8 cellular contexts compared by ENCODE assay signal in the genomic region with DNA sequence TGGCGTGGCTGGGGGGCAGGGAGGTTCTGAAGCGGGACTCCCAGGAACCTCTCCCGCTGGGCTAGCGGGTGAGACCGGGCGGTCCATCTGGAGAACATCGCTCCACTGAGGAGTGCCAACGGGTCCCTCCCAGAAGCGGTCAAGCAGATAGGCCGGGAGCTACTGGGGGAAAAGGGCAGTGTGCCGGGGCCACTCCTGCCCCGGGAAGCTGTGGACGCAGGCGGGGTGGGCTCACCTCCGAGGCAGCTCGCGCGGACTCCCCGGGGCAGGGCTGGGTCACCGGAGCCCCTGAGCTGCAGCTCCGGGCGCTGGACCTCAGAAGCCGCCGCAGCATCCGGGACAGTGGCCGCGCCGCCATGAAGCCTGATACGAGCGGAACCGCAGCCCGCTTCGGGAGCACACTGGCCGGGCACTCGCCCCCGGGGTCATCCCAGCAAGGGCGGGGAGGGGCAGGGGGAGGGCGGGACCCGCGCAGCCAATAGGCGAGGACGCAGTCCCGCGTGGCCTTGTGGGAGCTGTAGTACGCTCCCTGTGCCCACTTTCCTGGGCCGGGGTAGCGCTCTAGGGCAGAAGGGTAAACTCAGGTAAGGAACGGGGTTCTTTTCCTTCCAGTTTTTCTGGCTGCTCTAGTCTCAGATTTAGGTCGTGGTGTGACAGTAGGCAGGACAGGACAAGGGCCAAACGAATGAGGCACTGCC. TPM values are rescaled to one million over a fixed set of nuclear protein-coding genes. Genes with fewer than 3 reads are reported as not detected.
DNase-seq lines count a peak whose midpoint lies in the region; ATAC-seq, FAIRE-seq and TF ChIP-seq lines count a peak whose summit lies in the region.

Gene MOCS1 (minus strand): TSS at position 403 of the 698 bp plus-strand sequence. CDS start 45 bp downstream, at position 358.

- H3K27ac Mint-ChIP-seq in activated naive CD8-positive, alpha-beta T cell treated with anti-CD3 and anti-CD28 coated beads for 36 hours: no peak within 1 kb of the TSS
- peak within 1 kb of the TSS; percentile 47 for H3K27ac Mint-ChIP-seq in nephron progenitor cell

- peaks cover 16% of the 10 kb centered on the region for H3K4me1 Mint-ChIP-seq in activated naive CD8-positive, alpha-beta T cell treated with anti-CD3 and anti-CD28 coated beads for 36 hours
- H3K4me1 Mint-ChIP-seq in nephron progenitor cell: peaks cover 63% of the 10 kb centered on the region

- H3K4me3 Mint-ChIP-seq in activated naive CD8-positive, alpha-beta T cell treated with anti-CD3 and anti-CD28 coated beads for 36 hours: peak within 1 kb of the TSS; percentile 79
- H3K4me3 Mint-ChIP-seq in nephron progenitor cell: peak within 1 kb of the TSS; percentile 97

- no peak for FAIRE-seq in H54 (lab: Jason Lieb, UNC)
- FAIRE-seq in GM12891 (lab: Jason Lieb, UNC): no peak

- no peak for TF ChIP-seq CTCF in nephron progenitor cell (IDR thresholded peaks at IDR 0.05)
- no peak for TF ChIP-seq CTCF in subcutaneous adipose tissue (IDR thresholded peaks at IDR 0.05; ENCODE audit: low read depth)

- ATAC-seq in HG03280 (IDR thresholded peaks at IDR 0.05; ENCODE audit: unreplicated experiment): no peak

- peak; percentile 64 for TF ChIP-seq POLR2A in H54 (IDR thresholded peaks at IDR 0.05; ENCODE audit: low read depth, low read length)
- no peak for TF ChIP-seq POLR2A in GM12891 (IDR thresholded peaks at IDR 0.05; ENCODE audit: low read depth, low read length)

- no peaks in the 10 kb centered on the region for H3K9me3 Mint-ChIP-seq in activated naive CD8-positive, alpha-beta T cell treated with anti-CD3 and anti-CD28 coated beads for 36 hours
- H3K9me3 Mint-ChIP-seq in nephron progenitor cell: no peaks in the 10 kb centered on the region

- peak; percentile 81 for DNase-seq in H54 (ENCODE audit: insufficient read length, low spot score)
- DNase-seq in NCI-H82 treated with DMSO at 0.1 percent for 48 hours (lab: John Stamatoyannopoulos, UW; ENCODE audit: unreplicated experiment): peak; percentile 24
- peak; percentile 55 for DNase-seq in activated naive CD8-positive, alpha-beta T cell treated with anti-CD3 and anti-CD28 coated beads for 36 hours
- DNase-seq in glomerular endothelial cell (ENCODE audit: extremely low read depth, low read depth, low spot score): no peak
- DNase-seq in nephron progenitor cell: peak; percentile 84
- no peak for DNase-seq in GM12891 (ENCODE audit: insufficient read length, low spot score)

- H3K27me3 Mint-ChIP-seq in activated naive CD8-positive, alpha-beta T cell treated with anti-CD3 and anti-CD28 coated beads for 36 hours: no peaks in the 10 kb centered on the region
- H3K27me3 Mint-ChIP-seq in nephron progenitor cell (ENCODE audit: low read depth, poor library complexity): no peaks in the 10 kb centered on the region

- H3K36me3 Mint-ChIP-seq in activated naive CD8-positive, alpha-beta T cell treated with anti-CD3 and anti-CD28 coated beads for 36 hours: no peaks in the 10 kb centered on the region
- peaks cover 7% of the 10 kb centered on the region for H3K36me3 Mint-ChIP-seq in nephron progenitor cell (ENCODE audit: low read depth)

TF ChIP-seq in GM12891, 5 proteins besides CTCF, POLR2A, EP300 and RAD21:
- TF ChIP-seq POU2F2 (IDR thresholded peaks at IDR 0.05; ENCODE audit: low read depth, low read length) (no peak), POLR2AphosphoS5 (IDR thresholded peaks at IDR 0.05; ENCODE audit: low read depth, low read length) (no peak), TAF1 (IDR thresholded peaks at IDR 0.05; ENCODE audit: low read depth, low read length) (no peak), PAX5 (IDR thresholded peaks at IDR 0.05; ENCODE audit: insufficient read depth, low read length, severe bottlenecking) (no peak), SPI1 (IDR thresholded peaks at IDR 0.05; ENCODE audit: low read depth, low read length) (no peak)
TF ChIP-seq in GM12891: peak in this region for 0.

RNA-seq across cellular contexts. Expression of gene MOCS1, which starts in this region (rescaled TPM):
- 1 to 10 TPM; 3.3 to 4.1 TPM for total RNA-seq in activated naive CD8-positive, alpha-beta T cell treated with anti-CD3 and anti-CD28 coated beads for 36 hours
- total RNA-seq in glomerular endothelial cell (8.6 and 12.1 TPM in 2 replicates), subcutaneous adipose tissue (100 to 1,000 TPM in 2 of 4 donors, 10 to 100 TPM in 2; 52.0 to 128 (median 81.1) TPM)
- polyA plus RNA-seq in GM12891 (2012; ENCODE audit: low read depth, missing spikeins): not detected

Comparison
In these comparisons a context has a peak if more than half of its experiments do, and no peak if none do; other contexts are left out.
1. DNase-seq: peak in H54 (single experiment), NCI-H82 treated with DMSO at 0.1 percent for 48 hours (single experiment), activated naive CD8-positive, alpha-beta T cell treated with anti-CD3 and anti-CD28 coated beads for 36 hours (single experiment) and nephron progenitor cell (single experiment); none in glomerular endothelial cell (single experiment) and GM12891 (single experiment).